In the genomic region with DNA sequence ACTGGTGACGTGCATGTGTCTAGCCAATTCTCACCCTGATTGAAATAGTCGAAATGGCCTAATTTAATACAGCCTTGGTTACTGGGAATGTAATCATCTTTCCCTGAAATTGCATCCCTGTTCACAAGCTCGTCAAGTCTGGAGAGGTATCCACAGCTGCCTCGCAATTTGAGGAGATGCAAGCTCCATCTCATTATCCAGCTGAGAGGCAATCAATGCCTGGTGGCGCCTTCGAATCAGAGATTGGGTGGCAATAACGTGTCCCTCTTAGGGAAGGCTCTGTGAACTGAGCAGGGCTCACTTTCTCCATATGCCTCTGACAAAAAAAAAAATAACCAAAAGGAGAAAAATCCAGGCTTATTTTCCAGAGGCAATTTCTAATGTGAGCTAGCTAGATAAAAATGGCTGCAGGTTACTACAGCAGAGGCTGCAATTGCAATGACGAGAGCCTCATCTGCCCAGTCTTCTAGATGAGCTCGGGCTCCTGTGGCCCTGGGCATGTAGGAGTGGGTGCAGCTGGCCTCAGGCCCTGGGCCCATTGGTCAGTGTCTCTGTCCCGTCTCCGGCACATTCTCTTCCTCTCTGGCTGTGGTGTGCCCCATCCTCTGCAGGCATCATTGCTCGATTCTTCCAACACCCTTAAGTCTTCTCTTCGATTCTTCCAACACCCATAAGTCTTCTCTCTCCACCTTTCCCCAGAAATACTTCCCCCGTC, we compare ENCODE assay signal across 22 cellular contexts.
"Had no signal": no experiment of that assay in that cellular context is flagged by ENCODE, and none has a peak within 500 bp of the region (broad histone marks: within the 10 kb centered on the region; RNA-seq: fewer than 3 reads in every experiment).

No MANE protein-coding gene starts in this region.

- ATAC-seq: activated CD4-positive, CD25-positive, alpha-beta regulatory T cell treated with anti-CD3 and anti-CD28 coated beads, Interleukin-2, amount 50 U/mL, for 24 hours; activated CD8-positive, alpha-beta T cell treated with anti-CD3 and anti-CD28 coated beads, Interleukin-2, amount 10 ng/mL, durations not matched to agents 7 days and 5 days; PC-3; SK-N-SH treated with all-trans-retinoic acid at 6 μM for 48 hours had no signal

- H3K27me3 ChIP-seq: SJSA1 had no signal

- H3K4me3 ChIP-seq: SJSA1 had no signal

- H3K27ac ChIP-seq: SJSA1 had no signal

- H3K36me3 ChIP-seq: SJSA1 had no signal

- DNase-seq: activated CD4-positive, alpha-beta T cell treated with anti-CD3 and anti-CD28 coated beads for 4 hours; activated CD4-positive, alpha-beta T cell treated with anti-CD3 and anti-CD28 coated beads, Interleukin-2, amount 50 U/mL, for 4 hours; activated CD8-positive, alpha-beta memory T cell treated with anti-CD3 and anti-CD28 coated beads, Interleukin-2, amount 50 U/mL, for 48 hours; activated CD8-positive, alpha-beta T cell treated with anti-CD3 and anti-CD28 coated beads, Interleukin-2, amount 10 ng/mL, durations not matched to agents 7 days and 5 days; activated naive CD4-positive, alpha-beta T cell treated with anti-CD3 and anti-CD28 coated beads, Interleukin-2, amount 50 U/mL, for 16 hours; activated T-cell treated with anti-CD3 and anti-CD28 coated beads, Interleukin-2, amount 50 U/mL, for 1 hour; aorta; central memory CD4-positive, alpha-beta T cell; IMR-90; Kasumi-1; KBM-7; NCI-H1105 treated with DMSO at 0.1 percent for 48 hours; NCI-H2029 treated with DMSO at 0.1 percent for 48 hours; NCI-H345; NCI-H510A; NCI-H774; PC-3; SHP77; SW 1271 had no signal
